Comparison of ENCODE assay signal across 19 cellular contexts in genomic region chr1:7386226-7387052, GRCh38.
A peak's percentile ranks its signal among the peaks of the same experiment; 100 is the strongest.
DNase-seq lines count a peak whose midpoint lies in the region; TF ChIP-seq lines count a peak whose summit lies in the region.
"Had no signal": no experiment of that assay in that cellular context is flagged by ENCODE, and none has a peak within 500 bp of the region (broad histone marks: within the 10 kb centered on the region; RNA-seq: fewer than 3 reads in every experiment).

No MANE protein-coding gene starts in this region.

- peaks cover 9% of the 10 kb centered on the region for H3K9me3 Mint-ChIP-seq in glutamatergic neuron (ENCODE audit: unreplicated experiment)
- H3K9me3 Mint-ChIP-seq in CD4-positive, alpha-beta memory T cell, result peaks cover 0 to 8% (median 3%) of the 10 kb centered on the region in 8 donors
- H3K9me3 Mint-ChIP-seq: HFFc6 had no signal

- DNase-seq in DMS 273 (lab: John Stamatoyannopoulos, UW; ENCODE audit: unreplicated experiment), result peak; percentile 41
- no peak for DNase-seq in DMS 273 treated with DMSO at 0.1 percent for 48 hours (lab: John Stamatoyannopoulos, UW)
- DNase-seq in WERI-Rb-1, result peak; percentile 20
- no peak for DNase-seq in glutamatergic neuron
- peak in 26 of 49 donors; percentile 8 to 72 (median 38) for DNase-seq in substantia nigra (lab: John Stamatoyannopoulos, UW)
- DNase-seq in SK-N-SH, result no peak
- DNase-seq in H4 (ENCODE audit: low spot score), result no peak
- DNase-seq in CD4-positive, alpha-beta memory T cell, result no peak
- DNase-seq: activated naive CD4-positive, alpha-beta T cell treated with anti-CD3 and anti-CD28 coated beads for 36 hours; HFFc6; KBM-7; NCI-H1436 treated with DMSO at 0.1 percent for 48 hours; occipital lobe; PC-9; stimulated activated naive CD8-positive, alpha-beta T cell treated with anti-CD3 and anti-CD28 coated beads, Interleukin-15, Interleukin-2, amounts not matched to agents 100 U/mL and 50 U/mL, for 24 hours had no signal

- H3K4me3 ChIP-seq in WERI-Rb-1 (ENCODE audit: low read depth, low read length), result no peak overlapping the region
- H3K4me3 ChIP-seq in SK-N-SH (ENCODE audit: low read depth in 2 of 2, low read length in 1 of 2), result no peak overlapping the region
- H3K4me3 ChIP-seq in CD4-positive, alpha-beta memory T cell (ENCODE audit: low read length in 2 of 2), result no peak overlapping the region
- H3K4me3 ChIP-seq: cardiac muscle cell, GM12878, PC-9 had no signal

- peaks cover 8% of the 10 kb centered on the region for H3K27me3 Mint-ChIP-seq in glutamatergic neuron (ENCODE audit: unreplicated experiment)
- H3K27me3 Mint-ChIP-seq in CD4-positive, alpha-beta memory T cell, result peaks cover 2 to 4% of the 10 kb centered on the region in 2 donors

- no peaks in the 10 kb centered on the region for H3F3A ChIP-seq in SK-N-SH (replicated peaks; ENCODE audit: insufficient read depth)

- no peak for TF ChIP-seq RAD21 in SK-N-SH (IDR thresholded peaks at IDR 0.05; ENCODE audit: low read length)

- no peaks in the 10 kb centered on the region for H3K9me3 ChIP-seq in WERI-Rb-1 (ENCODE audit: severe bottlenecking)
- H3K9me3 ChIP-seq in SK-N-SH, result no peaks in the 10 kb centered on the region
- H3K9me3 ChIP-seq in CD4-positive, alpha-beta memory T cell (ENCODE audit: control insufficient read depth in 1 of 2, low read length in 2 of 2), result no peaks in the 10 kb centered on the region

- 95% methylated on average over 17 of the region's 20 CpGs for WGBS in SK-N-SH (ENCODE audit: low lambda C conversion rate)

- H3K4me1 ChIP-seq in SK-N-SH (ENCODE audit: control insufficient read depth in 1 of 2, insufficient read depth in 2 of 2, low read depth in 1 of 2, low read length in 1 of 2), result peaks cover 0 to 38% of the 10 kb centered on the region in 2 experiments; a peak in 1 of 4 replicates
- H3K4me1 ChIP-seq in CD4-positive, alpha-beta memory T cell (ENCODE audit: insufficient read depth, low read length), result no peaks in the 10 kb centered on the region

- H3K27me3 ChIP-seq in WERI-Rb-1 (ENCODE audit: insufficient read depth, low read depth, severe bottlenecking), result no peaks in the 10 kb centered on the region
- no peaks in the 10 kb centered on the region for H3K27me3 ChIP-seq in SK-N-SH (ENCODE audit: insufficient read depth)
- H3K27me3 ChIP-seq in CD4-positive, alpha-beta memory T cell (ENCODE audit: insufficient read depth, low read length), result no peaks in the 10 kb centered on the region
- H3K27me3 ChIP-seq: cardiac muscle cell had no signal

- H3K36me3 ChIP-seq in WERI-Rb-1, result no peaks in the 10 kb centered on the region
- H3K36me3 ChIP-seq in SK-N-SH (replicated peaks in 1 of 2; ENCODE audit: control insufficient read depth in 1 of 2, insufficient read depth in 2 of 2, low read length in 1 of 2), result no peaks in the 10 kb centered on the region
- H3K36me3 ChIP-seq in CD4-positive, alpha-beta memory T cell (ENCODE audit: insufficient read depth, low read length), result no peaks in the 10 kb centered on the region
- H3K36me3 ChIP-seq: cardiac muscle cell had no signal

- H2AFZ ChIP-seq in SK-N-SH (ENCODE audit: low read depth), result no peak overlapping the region
- H2AFZ ChIP-seq: PC-9 had no signal

- H3K9ac ChIP-seq in SK-N-SH, result no peak overlapping the region

- no peak overlapping the region for H3K27ac ChIP-seq in WERI-Rb-1
- H3K27ac ChIP-seq in substantia nigra (ENCODE audit: low read depth, low read length, poor library complexity, severe bottlenecking), result no peak overlapping the region
- H3K27ac ChIP-seq in SK-N-SH (ENCODE audit: low read depth in 2 of 2, low read length in 1 of 2), result no peak overlapping the region
- H3K27ac ChIP-seq in CD4-positive, alpha-beta memory T cell (ENCODE audit: low read depth, low read length), result no peak overlapping the region
- H3K27ac ChIP-seq: 22Rv1, cardiac muscle cell, PC-9 had no signal

- H4K20me1 ChIP-seq in SK-N-SH (ENCODE audit: insufficient read depth), result no peaks in the 10 kb centered on the region

- H3K4me1 Mint-ChIP-seq in glutamatergic neuron (ENCODE audit: low read depth, unreplicated experiment), result peaks cover 24% of the 10 kb centered on the region
- H3K4me1 Mint-ChIP-seq in CD4-positive, alpha-beta memory T cell, result no peaks in the 10 kb centered on the region
- H3K4me1 Mint-ChIP-seq: CD14-positive monocyte had no signal

- CTCF ChIA-PET in SK-N-SH (lab: Yijun Ruan, JAX), result no interaction called here
- CTCF ChIA-PET in CD4-positive, alpha-beta memory T cell (lab: Charles Lee; ENCODE audit: partially characterized antibody), result no interaction called here

- H3K79me2 ChIP-seq in SK-N-SH (ENCODE audit: insufficient read depth), result no peaks in the 10 kb centered on the region

- intact Hi-C loops in CD4-positive, alpha-beta memory T cell (cut with micrococcal nuclease), result no loop called here

- H3K4me2 ChIP-seq in SK-N-SH, result no peak overlapping the region
- H3K4me2 ChIP-seq: PC-9 had no signal

- no peak for TF ChIP-seq CTCF in WERI-Rb-1 (IDR thresholded peaks at IDR 0.05; ENCODE audit: low read depth, low read length)
- TF ChIP-seq CTCF in glutamatergic neuron (IDR thresholded peaks at IDR 0.05; ENCODE audit: partially characterized antibody, unreplicated experiment), result no peak
- no peak for TF ChIP-seq CTCF in SK-N-SH (IDR thresholded peaks at IDR 0.05)

- H3K27ac Mint-ChIP-seq in glutamatergic neuron (ENCODE audit: unreplicated experiment), result peak overlapping the region; percentile 79
- peak overlapping the region in 1 of 7 donors; percentile 82 for H3K27ac Mint-ChIP-seq in CD4-positive, alpha-beta memory T cell
- H3K27ac Mint-ChIP-seq: activated naive CD4-positive, alpha-beta T cell treated with anti-CD3 and anti-CD28 coated beads for 36 hours; HFFc6 had no signal

- POLR2A ChIA-PET in SK-N-SH (lab: Yijun Ruan, JAX), result no interaction called here
- POLR2A ChIA-PET in CD4-positive, alpha-beta memory T cell (lab: Charles Lee; ENCODE audit: partially characterized antibody), result no interaction called here

- H3K4me3 Mint-ChIP-seq in glutamatergic neuron (ENCODE audit: unreplicated experiment), result peak overlapping the region; percentile 42
- H3K4me3 Mint-ChIP-seq in CD4-positive, alpha-beta memory T cell, result no peak overlapping the region
- H3K4me3 Mint-ChIP-seq: activated naive CD4-positive, alpha-beta T cell treated with anti-CD3 and anti-CD28 coated beads for 36 hours; CD14-positive monocyte; HFFc6 had no signal

- no peak for TF ChIP-seq EP300 in SK-N-SH (IDR thresholded peaks at IDR 0.05; ENCODE audit: borderline replicate concordance in 1 of 2, low read depth in 1 of 2, low read length in 1 of 2)

- H3K9me2 ChIP-seq in SK-N-SH, result no peaks in the 10 kb centered on the region

- H3K36me3 Mint-ChIP-seq in glutamatergic neuron (ENCODE audit: unreplicated experiment), result no peaks in the 10 kb centered on the region
- no peaks in the 10 kb centered on the region for H3K36me3 Mint-ChIP-seq in CD4-positive, alpha-beta memory T cell
- H3K36me3 Mint-ChIP-seq: CD14-positive monocyte had no signal

TF ChIP-seq in SK-N-SH, 30 proteins besides CTCF, POLR2A, EP300 and RAD21:
- no peak for TF ChIP-seq GATA2 (CRISPR knock-in tag; IDR thresholded peaks at IDR 0.05)
- no peak for TF ChIP-seq USF2 (IDR thresholded peaks at IDR 0.05; ENCODE audit: borderline replicate concordance, low read depth, low read length)
- TF ChIP-seq GABPA (IDR thresholded peaks at IDR 0.05; ENCODE audit: low read depth), result no peak
- TF ChIP-seq SMC3 (IDR thresholded peaks at IDR 0.05; ENCODE audit: low read depth, low read length), result no peak
- no peak for TF ChIP-seq TAF1 (IDR thresholded peaks at IDR 0.05; ENCODE audit: borderline replicate concordance, low read depth, low read length)
- TF ChIP-seq RCOR1 (IDR thresholded peaks at IDR 0.05; ENCODE audit: low read length), result no peak
- no peak for TF ChIP-seq MEF2A (IDR thresholded peaks at IDR 0.05; ENCODE audit: borderline replicate concordance, low read depth)
- no peak for TF ChIP-seq MAX (IDR thresholded peaks at IDR 0.05; ENCODE audit: low read depth)
- TF ChIP-seq SIN3A (IDR thresholded peaks at IDR 0.05; ENCODE audit: borderline replicate concordance, low read depth, low read length), result no peak
- TF ChIP-seq POLR2AphosphoS5 (IDR thresholded peaks at IDR 0.05; ENCODE audit: low read depth, low read length), result no peak
- no peak for TF ChIP-seq FOXM1 (IDR thresholded peaks at IDR 0.05; ENCODE audit: low read depth)
- no peak for TF ChIP-seq EZH2phosphoT487 (IDR thresholded peaks at IDR 0.05; ENCODE audit: borderline replicate concordance, low read depth)
- no peak for TF ChIP-seq USF1 (IDR thresholded peaks at IDR 0.05; ENCODE audit: borderline replicate concordance, low read depth)

Comparison
In these comparisons a context has a peak if more than half of its experiments do, and no peak if none do; other contexts are left out.
1. DNase-seq: peak in DMS 273 (single experiment), WERI-Rb-1 (single experiment) and substantia nigra (26 of 49); none in DMS 273 treated with DMSO at 0.1 percent for 48 hours (single experiment), glutamatergic neuron (single experiment), SK-N-SH (single experiment), H4 (single experiment) and CD4-positive, alpha-beta memory T cell (0 of 5).